Comparison of ENCODE assay signal across 8 cellular contexts in the genomic region with DNA sequence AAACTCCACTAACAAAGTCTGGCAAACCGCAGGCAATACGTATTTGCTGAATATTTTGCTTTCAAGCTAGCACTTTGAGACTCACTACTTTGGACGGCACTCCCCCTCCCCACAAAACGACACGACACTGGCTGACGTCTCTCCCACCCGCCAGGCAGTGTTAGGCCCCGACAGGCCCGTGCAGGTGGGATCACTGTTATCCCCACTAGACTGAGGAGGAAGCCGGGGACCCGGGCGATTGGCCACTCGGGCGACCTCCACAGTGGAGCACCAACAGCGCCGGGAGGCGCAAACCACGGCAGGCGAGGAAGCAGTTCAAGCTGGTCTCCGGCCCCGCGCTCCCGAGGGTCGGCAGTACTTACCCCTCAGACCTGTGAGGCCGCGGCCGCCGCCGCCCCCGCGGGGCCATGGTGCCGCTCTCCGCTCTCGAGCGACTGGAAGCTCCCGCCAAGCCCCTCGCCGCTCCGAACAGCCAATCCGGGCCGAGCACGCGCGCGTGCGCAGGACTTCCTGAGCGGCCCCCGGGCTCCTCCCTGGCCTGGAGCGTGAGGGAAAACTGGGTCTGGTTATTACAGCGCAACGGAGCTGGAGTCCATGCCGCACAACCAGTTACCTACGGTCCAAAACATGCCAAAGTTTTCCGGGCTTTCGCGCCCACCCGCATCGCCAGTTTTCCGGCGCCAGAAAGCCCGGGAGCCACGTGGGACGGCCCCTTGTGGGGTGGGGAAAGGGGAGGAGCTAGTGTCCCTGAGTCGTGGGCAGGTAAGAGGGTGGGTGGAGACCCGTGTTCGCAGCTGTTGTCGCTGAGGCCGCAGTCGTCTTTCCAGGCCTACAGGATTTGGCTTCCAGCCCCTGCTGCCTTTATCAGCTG. TPM values are rescaled to one million over a fixed set of nuclear protein-coding genes. Genes with fewer than 3 reads are reported as not detected.
DNase-seq lines count a peak whose midpoint lies in the region; ATAC-seq and TF ChIP-seq lines count a peak whose summit lies in the region.

A gene with protein sequence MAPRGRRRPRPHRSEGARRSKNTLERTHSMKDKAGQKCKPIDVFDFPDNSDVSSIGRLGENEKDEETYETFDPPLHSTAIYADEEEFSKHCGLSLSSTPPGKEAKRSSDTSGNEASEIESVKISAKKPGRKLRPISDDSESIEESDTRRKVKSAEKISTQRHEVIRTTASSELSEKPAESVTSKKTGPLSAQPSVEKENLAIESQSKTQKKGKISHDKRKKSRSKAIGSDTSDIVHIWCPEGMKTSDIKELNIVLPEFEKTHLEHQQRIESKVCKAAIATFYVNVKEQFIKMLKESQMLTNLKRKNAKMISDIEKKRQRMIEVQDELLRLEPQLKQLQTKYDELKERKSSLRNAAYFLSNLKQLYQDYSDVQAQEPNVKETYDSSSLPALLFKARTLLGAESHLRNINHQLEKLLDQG (minus strand): TSS at position 443 of the 871 bp plus-strand sequence. CDS start 34 bp downstream, at position 409.

- H3K4me1 ChIP-seq in smooth muscle cell (ENCODE audit: low read depth), result peaks cover 15% of the 10 kb centered on the region

- H3K79me2 ChIP-seq in smooth muscle cell (ENCODE audit: low read depth), result peaks cover 12% of the 10 kb centered on the region

- 2% methylated on average over 51 of the region's 69 CpGs for WGBS in smooth muscle cell (ENCODE audit: low lambda C conversion rate)

- peak within 1 kb of the TSS; percentile 99 for H3K4me2 ChIP-seq in smooth muscle cell

- CTCF ChIA-PET in AG04449 (lab: Yijun Ruan, JAX), result interaction anchor here (0.9 to 6.1 kb wide), 5 partner anchors 9 to 470 kb away, joined by 3 to 44 read pairs (median 4); no protein-coding TSS in a partner anchor

- no peaks in the 10 kb centered on the region for H3K9me3 ChIP-seq in smooth muscle cell (replicated peaks; ENCODE audit: low read depth)

- H3K27ac ChIP-seq in smooth muscle cell (ENCODE audit: low read depth), result peak within 1 kb of the TSS; percentile 63

- H3F3A ChIP-seq in smooth muscle cell (ENCODE audit: low read depth), result no peaks in the 10 kb centered on the region

- H4K20me1 ChIP-seq in smooth muscle cell (ENCODE audit: low read depth), result no peaks in the 10 kb centered on the region

- POLR2A ChIA-PET in AG04449 (lab: Yijun Ruan, JAX), result interaction anchor here (0.6 to 1.4 kb wide), 7 partner anchors 11 to 409 kb away, joined by 3 to 5 read pairs (median 4); partner anchors contain the start of genes CASP3, PRIMPOL and SLC25A4

- peak within 1 kb of the TSS; percentile 82 for H3K4me3 ChIP-seq in AG04449 (ENCODE audit: low read depth, low read length)
- H3K4me3 ChIP-seq in WI38 (ENCODE audit: low read depth, low read length), result peak within 1 kb of the TSS; percentile 74
- H3K4me3 ChIP-seq in cardiac fibroblast (replicated peaks in 1 of 2; ENCODE audit: low read depth in 2 of 2, low read length in 2 of 2), result peak within 1 kb of the TSS; percentile 91 to 92
- H3K4me3 ChIP-seq in smooth muscle cell, result peak within 1 kb of the TSS; percentile 86

- TF ChIP-seq CTCF in AG04449 (IDR thresholded peaks at IDR 0.05; ENCODE audit: insufficient read depth, low read length, missing control alignments) (no peak), WI38 (IDR thresholded peaks at IDR 0.05; ENCODE audit: low read depth, low read length) (no peak), cardiac fibroblast (IDR thresholded peaks at IDR 0.05; ENCODE audit: low read depth, low read length) (no peak), smooth muscle cell (IDR thresholded peaks at IDR 0.05; ENCODE audit: borderline replicate concordance, insufficient read depth, poor library complexity, severe bottlenecking) (no peak)

- peak; percentile 92 for DNase-seq in AG04449 (ENCODE audit: low read depth, low spot score)
- DNase-seq in NCI-H2227 treated with DMSO at 0.1 percent for 48 hours (lab: John Stamatoyannopoulos, UW), result peak; percentile 96
- DNase-seq in cardiac fibroblast (ENCODE audit: low read depth in 2 of 2), result peak; percentile 99
- DNase-seq in iPS-NIHi7 (ENCODE audit: extremely low spot score), result peak; percentile 99
- DNase-seq in smooth muscle cell (lab: John Stamatoyannopoulos, UW; ENCODE audit: unreplicated experiment), result peak; percentile 92

- H3K9ac ChIP-seq in smooth muscle cell (ENCODE audit: low read depth), result peak within 1 kb of the TSS; percentile 70

- H3K27me3 ChIP-seq in smooth muscle cell (ENCODE audit: low read depth), result no peaks in the 10 kb centered on the region

- ATAC-seq in GM18907 (IDR thresholded peaks at IDR 0.05; ENCODE audit: unreplicated experiment) (peak; percentile 94), HG03159 (IDR thresholded peaks at IDR 0.05; ENCODE audit: unreplicated experiment) (peak; percentile 91)

- H3K36me3 ChIP-seq in smooth muscle cell (ENCODE audit: low read depth), result no peaks in the 10 kb centered on the region

- peak within 1 kb of the TSS; percentile 99 for H2AFZ ChIP-seq in smooth muscle cell (ENCODE audit: low read depth)

RNA-seq across cellular contexts. Expression of the gene that starts here (rescaled TPM):
- 12.9 and 18.4 TPM in 2 replicates for total RNA-seq in smooth muscle cell
- 9.1 and 12.2 TPM in 2 replicates for polyA plus RNA-seq in smooth muscle cell

Comparison
In these comparisons a context has a peak if more than half of its experiments do, and no peak if none do; other contexts are left out.
1. Peak in every context shown above with its lines: DNase-seq, ATAC-seq, H3K4me3 ChIP-seq and H3K27ac ChIP-seq.